8 cellular contexts compared by ENCODE assay signal in the genomic region with DNA sequence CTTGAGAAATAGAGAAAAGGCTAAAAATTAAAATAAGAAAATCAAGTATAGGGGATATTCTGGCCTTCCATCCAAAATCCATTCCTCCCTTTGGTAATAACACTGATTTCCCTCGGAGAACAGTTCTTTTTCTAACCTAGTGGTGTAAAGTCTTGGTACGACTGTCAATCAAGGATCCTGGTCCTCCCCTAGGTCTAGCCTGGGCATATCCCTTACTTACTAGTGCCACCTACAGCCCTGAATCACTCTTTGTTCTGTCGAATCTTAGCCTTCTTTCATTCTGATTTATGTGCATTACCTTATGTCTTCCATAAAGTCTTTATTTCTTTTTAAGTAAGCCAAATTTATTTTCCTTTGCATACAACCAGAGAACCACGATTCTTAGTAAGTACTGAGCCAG.
A peak's percentile ranks its signal among the peaks of the same experiment; 100 is the strongest.
DNase-seq lines count a peak whose midpoint lies in the region; ATAC-seq and TF ChIP-seq lines count a peak whose summit lies in the region.

No MANE protein-coding gene starts in this region.

- H3K27ac ChIP-seq in OCI-LY1 (ENCODE audit: low read depth, low read length, poor library complexity, severe bottlenecking) (no peak overlapping the region), aorta (ENCODE audit: low read depth in 1 of 2, low read length in 2 of 2) (no peak overlapping the region)

- H3K36me3 ChIP-seq in OCI-LY1 (ENCODE audit: insufficient read depth, low read length) (no peaks in the 10 kb centered on the region), aorta (ENCODE audit: control insufficient read depth in 1 of 2, insufficient read depth in 2 of 2, low read length in 1 of 2) (no peaks in the 10 kb centered on the region)

- WGBS in aorta, 2 donors: 30 to 31% methylated on average over 4 of the region's 4 CpGs

- no peaks in the 10 kb centered on the region for H3K9me2 ChIP-seq in OCI-LY1 (ENCODE audit: low read depth, low read length)

- intact Hi-C loops in aorta (cut with DNase I): no loop called here

- TF ChIP-seq CTCF in OCI-LY1 (IDR thresholded peaks at IDR 0.05; ENCODE audit: low read length): peak; percentile 41

- ATAC-seq in GM21717 (IDR thresholded peaks at IDR 0.05; ENCODE audit: unreplicated experiment) (peak; percentile 83), aorta (ENCODE audit: low FRiP score) (no peak)

- H3F3A ChIP-seq in OCI-LY1 (ENCODE audit: insufficient read depth, low read length): no peaks in the 10 kb centered on the region

- H3K9ac ChIP-seq in OCI-LY1 (ENCODE audit: low read length): no peak overlapping the region

- H4K20me1 ChIP-seq in OCI-LY1 (ENCODE audit: insufficient read depth, low read length): no peaks in the 10 kb centered on the region

- H3K4me1 ChIP-seq in OCI-LY1 (ENCODE audit: insufficient read depth, low read length, severe bottlenecking) (no peaks in the 10 kb centered on the region), aorta (ENCODE audit: control insufficient read depth in 1 of 2, insufficient read depth in 2 of 2, low read length in 2 of 2) (no peaks in the 10 kb centered on the region)

- H3K79me2 ChIP-seq in OCI-LY1 (ENCODE audit: insufficient read depth, low read length): no peaks in the 10 kb centered on the region

- H3K4me2 ChIP-seq in OCI-LY1 (ENCODE audit: low read length): no peak overlapping the region

- H3K9me3 ChIP-seq in OCI-LY1 (ENCODE audit: low read length): no peaks in the 10 kb centered on the region
- H3K9me3 ChIP-seq in aorta (ENCODE audit: control insufficient read depth, low read length): no peaks in the 10 kb centered on the region

- H3K27me3 ChIP-seq in OCI-LY1 (ENCODE audit: insufficient read depth, low read length): no peaks in the 10 kb centered on the region
- H3K27me3 ChIP-seq in aorta (ENCODE audit: control insufficient read depth in 1 of 2, insufficient read depth in 2 of 2, low read length in 1 of 2): no peaks in the 10 kb centered on the region

- H2AFZ ChIP-seq in OCI-LY1 (ENCODE audit: low read length): no peak overlapping the region

- H3K4me3 ChIP-seq in OCI-LY1 (ENCODE audit: low read depth, low read length, poor library complexity, severe bottlenecking) (no peak overlapping the region), aorta (ENCODE audit: low read length in 2 of 2) (no peak overlapping the region)

- DNase-seq in AML-193 (lab: John Stamatoyannopoulos, UW) (peak; percentile 22 to 41), foreskin melanocyte (peak; percentile 3), NCI-H1436 (lab: John Stamatoyannopoulos, UW) (no peak), aorta (no peak), NCI-H1436 treated with DMSO at 0.1 percent for 48 hours (lab: John Stamatoyannopoulos, UW) (no peak)
- no peak for DNase-seq in stimulated activated CD4-positive, alpha-beta T cell treated with anti-CD3 and anti-CD28 coated beads, Interleukin-4, amount 100 ng/mL, for 24 hours

Comparison
In these comparisons a context has a peak if more than half of its experiments do, and no peak if none do; other contexts are left out.
1. DNase-seq: peak in AML-193 (2 of 2) and foreskin melanocyte (single experiment); none in NCI-H1436 (single experiment), stimulated activated CD4-positive, alpha-beta T cell treated with anti-CD3 and anti-CD28 coated beads, Interleukin-4, amount 100 ng/mL, for 24 hours (single experiment), aorta (0 of 2) and NCI-H1436 treated with DMSO at 0.1 percent for 48 hours (single experiment).